In the genomic region with DNA sequence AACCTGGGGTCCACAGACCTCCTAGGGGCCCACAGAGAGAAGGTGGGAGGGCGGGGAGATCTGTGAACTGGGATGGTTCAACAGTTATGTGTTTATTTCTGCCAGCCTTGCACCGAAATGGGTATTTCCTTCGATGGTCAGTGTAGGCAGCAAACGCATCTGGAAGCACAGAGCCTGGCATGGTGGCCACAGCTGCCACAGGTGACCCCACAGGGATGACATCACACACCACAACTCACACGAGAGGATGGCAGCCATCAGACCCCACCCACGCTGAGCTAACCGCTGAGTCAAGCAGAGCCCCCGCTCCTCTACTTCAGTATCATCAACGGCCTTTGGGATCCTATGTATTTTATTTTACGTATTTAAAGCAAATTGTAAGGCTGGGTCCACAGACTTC, we compare ENCODE assay signal across 24 cellular contexts.
"Had no signal": no experiment of that assay in that cellular context is flagged by ENCODE, and none has a peak within 500 bp of the region (broad histone marks: within the 10 kb centered on the region; RNA-seq: fewer than 3 reads in every experiment).

No MANE protein-coding gene starts in this region.

- H3K4me1 ChIP-seq: esophagus squamous epithelium, left ventricle myocardium inferior, right atrium auricular region had no signal

- H3K4me3 ChIP-seq: esophagus squamous epithelium, heart right ventricle, left ventricle myocardium inferior, lung, right atrium auricular region, smooth muscle cell, tibial nerve had no signal

- H3K27ac Mint-ChIP-seq: activated CD4-positive, alpha-beta memory T cell treated with anti-CD3 and anti-CD28 coated beads for 36 hours; activated naive CD4-positive, alpha-beta T cell treated with anti-CD3 and anti-CD28 coated beads for 36 hours; activated T-helper 1 cell treated with anti-CD3 and anti-CD28 coated beads, Interleukin-12 subunit alpha, Interleukin-12 subunit beta, Interleukin-2, Interleukin-4 antibody, amounts not matched to agents 30 ng/mL and 10 ng/mL and 1 ng/mL, durations not matched to agents 14 hours and 24 hours and 36 hours had no signal

- H3K9me3 ChIP-seq: esophagus squamous epithelium, right atrium auricular region, tibial nerve had no signal

- H3K9me3 Mint-ChIP-seq: activated naive CD4-positive, alpha-beta T cell treated with anti-CD3 and anti-CD28 coated beads for 36 hours had no signal

- ATAC-seq: heart right ventricle had no signal

- DNase-seq: activated CD4-positive, alpha-beta memory T cell treated with anti-CD3 and anti-CD28 coated beads for 36 hours; activated CD4-positive, alpha-beta T cell treated with anti-CD3 and anti-CD28 coated beads for 48 hours; activated CD8-positive, alpha-beta memory T cell treated with anti-CD3 and anti-CD28 coated beads, Interleukin-2, amount 50 U/mL, for 4 hours; activated effector memory CD4-positive, alpha-beta T cell treated with anti-CD3 and anti-CD28 coated beads, Interleukin-2, amount 50 U/mL, for 16 hours; activated naive CD4-positive, alpha-beta T cell treated with anti-CD3 and anti-CD28 coated beads for 36 hours; activated T-cell treated with anti-CD3 and anti-CD28 coated beads, Interleukin-2, amount 50 U/mL, for 1 hour; amygdala; central memory CD4-positive, alpha-beta T cell; esophagus squamous epithelium; foreskin melanocyte; heart right ventricle; left ventricle myocardium inferior; nephron progenitor cell; nucleus accumbens; stimulated activated CD4-positive, alpha-beta T cell treated with anti-CD3 and anti-CD28 coated beads, Interleukin-15, amount 100 ng/mL, for 24 hours; stimulated activated CD4-positive, alpha-beta T cell treated with anti-CD3 and anti-CD28 coated beads, Interleukin-2, amount 100 ng/mL, for 24 hours; stimulated activated naive CD4-positive, alpha-beta T cell treated with Interleukin-2 at 50 U/mL for 16 hours had no signal

- H3K27me3 Mint-ChIP-seq: activated CD4-positive, alpha-beta memory T cell treated with anti-CD3 and anti-CD28 coated beads for 36 hours had no signal

- H3K4me3 Mint-ChIP-seq: activated CD4-positive, alpha-beta memory T cell treated with anti-CD3 and anti-CD28 coated beads for 36 hours; activated naive CD4-positive, alpha-beta T cell treated with anti-CD3 and anti-CD28 coated beads for 36 hours; activated T-helper 1 cell treated with anti-CD3 and anti-CD28 coated beads, Interleukin-12 subunit alpha, Interleukin-12 subunit beta, Interleukin-2, Interleukin-4 antibody, amounts not matched to agents 30 ng/mL and 10 ng/mL and 1 ng/mL, durations not matched to agents 14 hours and 24 hours and 36 hours had no signal

- H3K27ac ChIP-seq: epithelial cell of prostate, esophagus squamous epithelium, heart right ventricle, left ventricle myocardium inferior, right atrium auricular region, tibial nerve had no signal

- FAIRE-seq: islet of Langerhans had no signal

- H3K27me3 ChIP-seq: esophagus squamous epithelium, heart right ventricle, right atrium auricular region, tibial nerve had no signal
